In the genomic region with DNA sequence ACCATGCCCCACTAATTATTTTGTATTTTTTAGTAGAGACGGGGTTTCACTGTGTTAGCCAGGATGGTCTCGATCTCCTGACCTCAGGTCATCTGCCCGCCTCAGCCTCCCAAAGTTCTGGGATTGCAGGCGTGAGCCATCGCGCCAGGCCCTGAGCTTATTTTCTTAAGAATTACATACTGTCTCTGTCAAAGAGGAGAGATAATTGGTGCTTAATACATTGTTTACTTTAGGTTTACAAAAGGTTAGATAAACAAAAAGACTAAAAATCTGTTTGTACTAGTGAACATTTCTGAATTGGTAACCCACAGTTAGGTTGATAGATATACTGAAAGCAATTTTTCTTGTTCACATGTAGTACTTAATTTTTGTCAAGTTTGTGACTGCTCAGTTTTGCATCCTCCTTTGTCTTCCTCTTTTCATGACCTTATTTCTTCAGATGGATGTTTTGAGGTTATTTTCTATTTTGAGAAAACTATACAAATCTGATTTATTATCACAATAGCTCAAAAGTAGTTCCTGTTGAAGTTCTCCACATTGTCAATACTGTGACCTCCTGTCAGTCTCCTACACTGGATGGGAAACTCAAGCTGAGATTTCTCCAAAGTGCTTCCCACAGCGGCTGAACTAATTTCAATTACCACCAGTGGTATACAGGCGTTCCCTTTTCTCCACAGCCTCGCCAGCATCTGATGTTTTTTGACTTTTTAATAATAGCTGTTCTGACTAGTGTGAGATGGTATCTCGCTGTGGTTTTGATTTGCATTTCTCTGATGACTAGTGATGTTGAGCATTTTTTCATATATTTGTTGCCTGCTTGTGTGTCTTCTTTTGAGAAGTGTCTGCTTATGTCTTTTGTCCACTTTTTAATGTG, we compare ENCODE assay signal across 12 cellular contexts. TPM values are rescaled to one million over a fixed set of nuclear protein-coding genes. Genes with fewer than 3 reads are reported as not detected.
DNase-seq lines count a peak whose midpoint lies in the region; ATAC-seq, FAIRE-seq and TF ChIP-seq lines count a peak whose summit lies in the region.
"Had no signal": no experiment of that assay in that cellular context is flagged by ENCODE, and none has a peak within 500 bp of the region (broad histone marks: within the 10 kb centered on the region; RNA-seq: fewer than 3 reads in every experiment).

No MANE protein-coding gene starts in this region.

- H3K27me3 ChIP-seq in OCI-LY3 (ENCODE audit: low read depth, low read length) (no peaks in the 10 kb centered on the region), HepG2 (ENCODE audit: control insufficient read depth in 1 of 2, insufficient read depth in 2 of 2, low read length in 2 of 2) (peaks cover 5 to 25% of the 10 kb centered on the region in 2 experiments), right atrium auricular region (no peaks in the 10 kb centered on the region)

- POLR2A ChIA-PET in HepG2 (lab: Yijun Ruan, JAX), result interaction anchor here (1.7 kb wide), 1 partner anchor 23 kb away, joined by 8 read pairs; a partner anchor contains a TSS

- no peak overlapping the region for H3K4me3 ChIP-seq in OCI-LY3 (ENCODE audit: low read length)
- H3K4me3 ChIP-seq in HepG2 (replicated peaks in 1 of 3; ENCODE audit: insufficient read depth in 1 of 3, low read depth in 2 of 3, low read length in 3 of 3), result no peak overlapping the region
- H3K4me3 ChIP-seq in right atrium auricular region, result no peak overlapping the region
- H3K4me3 ChIP-seq: suprapubic skin had no signal

- no peaks in the 10 kb centered on the region for H3K9me3 Mint-ChIP-seq in IgD-negative memory B cell
- H3K9me3 Mint-ChIP-seq: central memory CD8-positive, alpha-beta T cell had no signal

- H4K20me1 ChIP-seq in OCI-LY3 (ENCODE audit: insufficient read depth, low read length), result no peaks in the 10 kb centered on the region
- H4K20me1 ChIP-seq in HepG2 (ENCODE audit: insufficient read depth, low read length), result no peaks in the 10 kb centered on the region

- H3K9me3 ChIP-seq in OCI-LY3 (ENCODE audit: insufficient read depth, low read length), result peaks cover 3% of the 10 kb centered on the region; the same call in 1 of the 2 replicates
- peaks cover 6% of the 10 kb centered on the region; the same call in 1 of the 2 replicates for H3K9me3 ChIP-seq in HepG2 (ENCODE audit: low read length)
- H3K9me3 ChIP-seq in right atrium auricular region, result no peaks in the 10 kb centered on the region
- H3K9me3 ChIP-seq: suprapubic skin had no signal

- peak overlapping the region; percentile 26 for H3K27ac ChIP-seq in OCI-LY3 (ENCODE audit: low read length)
- no peak overlapping the region for H3K27ac ChIP-seq in HepG2 (ENCODE audit: extremely low read length, insufficient read depth, low read length)
- no peak overlapping the region for H3K27ac ChIP-seq in right atrium auricular region
- H3K27ac ChIP-seq: suprapubic skin had no signal

- H3K79me2 ChIP-seq in OCI-LY3 (ENCODE audit: low read length) (no peaks in the 10 kb centered on the region), HepG2 (ENCODE audit: insufficient read depth, low read length) (no peaks in the 10 kb centered on the region)

- TF ChIP-seq CTCF in OCI-LY3 (IDR thresholded peaks at IDR 0.05; ENCODE audit: low read depth, low read length) (no peak), HepG2 (CRISPR knock-in tag; IDR thresholded peaks at IDR 0.05) (no peak), right atrium auricular region (IDR thresholded peaks at IDR 0.05) (no peak)

- ATAC-seq in HepG2 (peak; percentile 58), HG03039 (IDR thresholded peaks at IDR 0.05; ENCODE audit: unreplicated experiment) (no peak)

- H2AFZ ChIP-seq in OCI-LY3 (ENCODE audit: low read depth, low read length) (no peak overlapping the region), HepG2 (ENCODE audit: low read length) (no peak overlapping the region)

- H3K4me3 Mint-ChIP-seq in IgD-negative memory B cell, result peak overlapping the region; percentile 57 to 73 (median 66)
- H3K4me3 Mint-ChIP-seq: central memory CD8-positive, alpha-beta T cell had no signal

- no TSS peak for BruUV-seq in HepG2 (replicated peaks; lab: Mats Ljungman, UMichigan)

- H3K36me3 Mint-ChIP-seq in IgD-negative memory B cell, result no peaks in the 10 kb centered on the region

- H3K27me3 Mint-ChIP-seq in IgD-negative memory B cell, result peaks cover 1% of the 10 kb centered on the region

- peak overlapping the region; percentile 34 for H3K4me2 ChIP-seq in OCI-LY3 (ENCODE audit: low read length)
- H3K4me2 ChIP-seq in HepG2 (ENCODE audit: low read depth, low read length), result peak overlapping the region; percentile 12; the same call in 1 of the 2 replicates

- H3K36me3 ChIP-seq in OCI-LY3 (replicated peaks; ENCODE audit: low read depth, low read length) (peaks cover 4% of the 10 kb centered on the region), HepG2 (replicated peaks in 1 of 2; ENCODE audit: control insufficient read depth in 1 of 2, insufficient read depth in 2 of 2, low read length in 2 of 2) (no peaks in the 10 kb centered on the region), right atrium auricular region (no peaks in the 10 kb centered on the region)
- H3K36me3 ChIP-seq: suprapubic skin had no signal

- 12% methylated on average over 10 of the region's 10 CpGs for WGBS in HepG2 (ENCODE audit: low lambda C conversion rate)

- TF ChIP-seq EP300 in HepG2 (IDR thresholded peaks at IDR 0.05; ENCODE audit: low read depth in 2 of 2, low read length in 2 of 2), result no peak
- no peak for TF ChIP-seq EP300 in HepG2 (CRISPR knock-in tag; IDR thresholded peaks at IDR 0.05; ENCODE audit: borderline replicate concordance)

- no peak for FAIRE-seq in HepG2 (lab: Jason Lieb, UNC)

- no peak for TF ChIP-seq POLR2A in HepG2 (IDR thresholded peaks at IDR 0.05; ENCODE audit: insufficient read depth in 1 of 2, low read depth in 2 of 2, low read length in 2 of 2)

- CTCF ChIA-PET in HepG2 (lab: Yijun Ruan, JAX; ENCODE audit: low intra/inter-chr PET ratio, low total read pairs), result no interaction called here

- H3K4me1 ChIP-seq in OCI-LY3 (ENCODE audit: low read length) (peaks cover 35% of the 10 kb centered on the region), HepG2 (ENCODE audit: insufficient read depth, low read length) (peaks cover 48% of the 10 kb centered on the region), right atrium auricular region (no peaks in the 10 kb centered on the region)
- H3K4me1 ChIP-seq: suprapubic skin had no signal

- H3K9ac ChIP-seq in OCI-LY3 (ENCODE audit: low read length) (no peak overlapping the region), HepG2 (ENCODE audit: insufficient read depth, low read depth, low read length) (no peak overlapping the region)

- peak overlapping the region; percentile 58 to 90 (median 84) for H3K27ac Mint-ChIP-seq in IgD-negative memory B cell

- H3K4me1 Mint-ChIP-seq in IgD-negative memory B cell, result peaks cover 35 to 44% (median 35%) of the 10 kb centered on the region in 3 donors

- in situ Hi-C loops in HepG2 (cut with HindIII; ENCODE audit: extremely low pct_ligation_motif_present, low pct_unique_long_range_greater_than_20kb), result no loop called here

- no peak for TF ChIP-seq RAD21 in HepG2 (CRISPR knock-in tag; IDR thresholded peaks at IDR 0.05)

- DNase-seq in Daoy (ENCODE audit: low read depth) (peak; percentile 17), HepG2 (ENCODE audit: low spot score) (no peak), right atrium auricular region (ENCODE audit: low spot score) (no peak), DMS 273 (lab: John Stamatoyannopoulos, UW; ENCODE audit: unreplicated experiment) (no peak), superior temporal gyrus (ENCODE audit: extremely low spot score) (no peak)
- DNase-seq: activated naive CD4-positive, alpha-beta T cell; NCI-H345 had no signal

- intact Hi-C loops in HepG2 (cut with micrococcal nuclease; ENCODE audit: unreplicated experiment), result loop anchor here (2.0 kb wide), 1 partner anchor 45 kb away; no protein-coding TSS in a partner anchor

TF ChIP-seq in HepG2, 621 proteins besides CTCF, POLR2A, EP300 and RAD21 (continues in another document):
- TF ChIP-seq SOX6 (IDR thresholded peaks at IDR 0.05) (no peak), SOX6 (CRISPR knock-in tag; IDR thresholded peaks at IDR 0.05) (peak; percentile 68), HDAC2 (CRISPR knock-in tag; IDR thresholded peaks at IDR 0.05) (peak; percentile 50; the same call in 1 of the 2 replicates), ZMYM4 (CRISPR knock-in tag; IDR thresholded peaks at IDR 0.05) (0 out of 2 replicates have a peak, but pooled peaks have one; percentile 12), ZNF451 (CRISPR knock-in tag; IDR thresholded peaks at IDR 0.05) (no peak), SP5 (CRISPR knock-in tag; IDR thresholded peaks at IDR 0.05; ENCODE audit: borderline replicate concordance, low read depth) (no peak), ZFP82 (CRISPR knock-in tag; IDR thresholded peaks at IDR 0.05; ENCODE audit: borderline replicate concordance) (no peak), MED8 (CRISPR knock-in tag; IDR thresholded peaks at IDR 0.05; ENCODE audit: insufficient replicate concordance) (no peak), ZNF354B (CRISPR knock-in tag; IDR thresholded peaks at IDR 0.05) (no peak)

RNA-seq across cellular contexts. Expression of a gene that starts 22.5 kb away (rescaled TPM):
- total RNA-seq in Daoy (2014; rRNA removed; shearing (Covaris generic)), result not detected in 2 replicates
- 134 TPM for polyA plus RNA-seq in IgD-negative memory B cell
- total RNA-seq in HepG2 (2016; rRNA removed; fragmentation: Illumina TruSeq; extraction: Trizol), result 46.3 and 48.7 TPM in 2 replicates
- total RNA-seq in HepG2 (2016; cell fraction: cytosol; rRNA removed; fragmentation: Illumina TruSeq; extraction: Trizol; ENCODE audit: low read depth), result 25.9 and 29.2 TPM in 2 replicates
- total RNA-seq in HepG2 (2016; cell fraction: insoluble cytoplasmic fraction; rRNA removed; fragmentation: Illumina TruSeq; extraction: Trizol), result 43.9 and 48.8 TPM in 2 replicates
- 62.2 and 63.1 TPM in 2 replicates for total RNA-seq in HepG2 (2016; cell fraction: membrane; rRNA removed; fragmentation: Illumina TruSeq; extraction: Trizol)
- 52.5 and 57.6 TPM in 2 replicates for total RNA-seq in HepG2 (2016; cell fraction: nucleus; rRNA removed; fragmentation: Illumina TruSeq; extraction: Trizol)
- polyA plus RNA-seq in HepG2 (2011; rRNA removed), result 41.6 and 44.5 TPM in 2 replicates
- 18.5 and 21.6 TPM in 2 replicates for polyA plus RNA-seq in HepG2 (2011; cell fraction: cytosol; rRNA removed)
- 79.7 and 115 TPM in 2 replicates for polyA plus RNA-seq in HepG2 (2011; cell fraction: nucleus; rRNA removed)
- 63.0 and 87.7 TPM in 2 replicates for polyA plus RNA-seq in HepG2 (2012)
- 19.2 and 21.5 TPM in 2 replicates for polyA plus RNA-seq in HepG2 (2016; cell fraction: cytosol; fragmentation: Illumina TruSeq; extraction: Trizol; ENCODE audit: low read depth)
- 83.5 and 84.6 TPM in 2 replicates for polyA plus RNA-seq in HepG2 (2016; cell fraction: insoluble cytoplasmic fraction; fragmentation: Illumina TruSeq; extraction: Trizol; ENCODE audit: low read depth)
- polyA plus RNA-seq in HepG2 (2016; cell fraction: membrane; fragmentation: Illumina TruSeq; extraction: Trizol; ENCODE audit: low read depth), result 48.1 and 50.7 TPM in 2 replicates
- 143 and 147 TPM in 2 replicates for polyA plus RNA-seq in HepG2 (2016; cell fraction: nucleus; fragmentation: Illumina TruSeq; extraction: Trizol; ENCODE audit: insufficient read depth, low read depth)
- 4.9 and 26.4 TPM in 2 replicates for polyA minus RNA-seq in HepG2 (2011; rRNA and poly(A)+ RNA removed; ENCODE audit: low replicate concordance)
- 27.9 and 32.2 TPM in 2 replicates for polyA minus RNA-seq in HepG2 (2011; cell fraction: cytosol; rRNA and poly(A)+ RNA removed)
- 37.4 and 50.1 TPM in 2 replicates for polyA minus RNA-seq in HepG2 (2011; cell fraction: nucleus; rRNA and poly(A)+ RNA removed)
- 1 to 10 TPM; 2.1 to 4.9 TPM for total RNA-seq in right atrium auricular region

Comparison
In these comparisons a context has a peak if more than half of its experiments do, and no peak if none do; other contexts are left out.
1. RNA of a gene that starts 22.5 kb away (total RNA-seq): 25.9 to 63.1 TPM in HepG2; 2.1 to 4.9 TPM in right atrium auricular region and not detected in Daoy; every median in the first group is over 4 times any median in the second.